In the genomic region with DNA sequence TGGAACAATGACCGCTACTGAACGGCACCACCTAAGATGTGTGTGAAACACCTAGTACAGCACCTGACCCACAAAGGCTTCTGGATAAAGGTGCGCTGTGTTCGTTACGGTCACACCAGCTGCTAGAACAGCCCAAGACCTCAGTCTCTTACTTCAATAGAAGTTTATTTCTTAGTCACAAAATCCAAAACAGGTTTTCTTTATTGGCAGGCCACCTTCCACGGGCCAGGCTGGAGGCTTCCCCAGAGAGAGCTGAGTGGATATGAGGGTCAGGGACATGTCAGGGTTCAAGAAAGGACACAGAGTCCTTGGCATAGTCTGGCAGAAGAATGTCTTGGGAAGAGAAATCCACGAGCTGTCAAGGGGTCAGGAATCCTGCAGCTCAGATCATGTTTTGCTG, we compare ENCODE assay signal across 14 cellular contexts.
DNase-seq lines count a peak whose midpoint lies in the region; ATAC-seq and TF ChIP-seq lines count a peak whose summit lies in the region.
"Had no signal": no experiment of that assay in that cellular context is flagged by ENCODE, and none has a peak within 500 bp of the region (broad histone marks: within the 10 kb centered on the region; RNA-seq: fewer than 3 reads in every experiment).

No MANE protein-coding gene starts in this region.

- no peak overlapping the region for H3K4me3 ChIP-seq in esophagus (ENCODE audit: low read depth in 1 of 2, low read length in 2 of 2)
- no peak overlapping the region for H3K4me3 ChIP-seq in hepatocyte
- no peak overlapping the region for H3K4me3 ChIP-seq in uterus

- H3K9me3 ChIP-seq in esophagus (ENCODE audit: control insufficient read depth in 2 of 2, insufficient read depth in 1 of 2, low read depth in 1 of 2, low read length in 1 of 2): no peaks in the 10 kb centered on the region
- H3K9me3 ChIP-seq in hepatocyte (ENCODE audit: low read depth): no peaks in the 10 kb centered on the region
- H3K9me3 ChIP-seq in uterus: no peaks in the 10 kb centered on the region
- H3K9me3 ChIP-seq: BE2C had no signal

- peak; percentile 44 for ATAC-seq in sciatic nerve
- no peak for ATAC-seq in GM21360 (IDR thresholded peaks at IDR 0.05; ENCODE audit: unreplicated experiment)
- ATAC-seq: activated CD4-positive, alpha-beta T cell treated with anti-CD3 and anti-CD28 coated beads for 36 hours; activated CD8-positive, alpha-beta memory T cell treated with anti-CD3 and anti-CD28 coated beads, Interleukin-2, amount 10 ng/mL, durations not matched to agents 7 days and 5 days had no signal

- DNase-seq in hepatocyte (ENCODE audit: low spot score): no peak
- DNase-seq in sciatic nerve (ENCODE audit: low spot score): no peak
- DNase-seq in uterus: no peak
- no peak for DNase-seq in NCI-H1436 treated with DMSO at 0.1 percent for 48 hours (lab: John Stamatoyannopoulos, UW)
- no peak for DNase-seq in stimulated activated CD4-positive, alpha-beta T cell treated with anti-CD3 and anti-CD28 coated beads, Interleukin-4, amount 100 ng/mL, for 4 hours
- DNase-seq: activated CD4-positive, alpha-beta T cell treated with anti-CD3 and anti-CD28 coated beads for 36 hours; activated CD8-positive, alpha-beta memory T cell treated with anti-CD3 and anti-CD28 coated beads, Interleukin-2, amount 10 ng/mL, durations not matched to agents 7 days and 5 days; activated naive CD4-positive, alpha-beta T cell treated with anti-CD3 and anti-CD28 coated beads for 36 hours; BE2C; NCI-H82; stimulated activated CD4-positive, alpha-beta T cell treated with anti-CD3 and anti-CD28 coated beads, Interleukin-12 subunit alpha, Interleukin-12 subunit beta, amount 100 ng/mL, for 4 hours had no signal

- H2AFZ ChIP-seq in hepatocyte: no peak overlapping the region
- H2AFZ ChIP-seq: parathyroid adenoma had no signal

- no peak for TF ChIP-seq POLR2A in uterus (IDR thresholded peaks at IDR 0.05)

- H3K36me3 ChIP-seq in esophagus (ENCODE audit: control insufficient read depth in 2 of 2, insufficient read depth in 2 of 2, low read length in 1 of 2) (no peaks in the 10 kb centered on the region), hepatocyte (replicated peaks; ENCODE audit: insufficient read depth, low read depth) (no peaks in the 10 kb centered on the region), uterus (no peaks in the 10 kb centered on the region)
- H3K36me3 ChIP-seq: BE2C had no signal

- WGBS in esophagus, 2 donors: 81 to 85% methylated on average over 7 of the region's 7 CpGs
- 91% methylated on average over 7 of the region's 7 CpGs for WGBS in hepatocyte (ENCODE audit: low lambda C conversion rate, missing lambda C conversion rate)

- TF ChIP-seq CTCF in hepatocyte (IDR thresholded peaks at IDR 0.05; ENCODE audit: poor library complexity) (no peak), uterus (IDR thresholded peaks at IDR 0.05) (no peak)

- H3K4me2 ChIP-seq in hepatocyte: no peak overlapping the region

- no peaks in the 10 kb centered on the region for H3K79me2 ChIP-seq in hepatocyte
- H3K79me2 ChIP-seq: parathyroid adenoma had no signal

- H3K27me3 ChIP-seq in esophagus (ENCODE audit: control insufficient read depth in 1 of 2, insufficient read depth in 2 of 2, low read length in 2 of 2) (no peaks in the 10 kb centered on the region), hepatocyte (no peaks in the 10 kb centered on the region), uterus (no peaks in the 10 kb centered on the region)
- H3K27me3 ChIP-seq: BE2C had no signal

- H3K4me1 ChIP-seq in esophagus (ENCODE audit: control insufficient read depth in 2 of 2, insufficient read depth in 2 of 2, low read length in 1 of 2): peaks cover 0 to 6% of the 10 kb centered on the region in 2 donors
- peaks cover 32% of the 10 kb centered on the region for H3K4me1 ChIP-seq in hepatocyte (ENCODE audit: insufficient read depth)
- H3K4me1 ChIP-seq in uterus: peaks cover 5 to 10% of the 10 kb centered on the region in 2 donors
- H3K4me1 ChIP-seq: parathyroid adenoma had no signal

- H4K20me1 ChIP-seq in hepatocyte (ENCODE audit: insufficient read depth, poor library complexity, severe bottlenecking): no peaks in the 10 kb centered on the region

- H3K27ac ChIP-seq in esophagus (ENCODE audit: low read depth in 2 of 2, low read length in 1 of 2) (peak overlapping the region; percentile 17 to 50), hepatocyte (peak overlapping the region; percentile 28), uterus (peak overlapping the region; percentile 70 to 99)
- H3K27ac ChIP-seq: parathyroid adenoma had no signal

- H3K9me2 ChIP-seq in hepatocyte (replicated peaks; ENCODE audit: insufficient read depth): no peaks in the 10 kb centered on the region

- intact Hi-C loops in sciatic nerve (cut with DNase I) (no loop called here), uterus (cut with DNase I; ENCODE audit: low total_unique reads) (no loop called here)

Comparison
In these comparisons a context has a peak if more than half of its experiments do, and no peak if none do; other contexts are left out.
1. H3K27ac ChIP-seq: peak in every context shown above with its lines; median percentile 84 in uterus; 34 in esophagus; 28 in hepatocyte.